In genomic region chr5:39072915-39073758, GRCh38 we compare ENCODE assay signal across 1 cellular context.
A peak's percentile ranks its signal among the peaks of the same experiment; 100 is the strongest.
TF ChIP-seq lines count a peak whose summit lies in the region.

No MANE protein-coding gene starts in this region.

TF ChIP-seq in K562, 482 proteins besides CTCF, POLR2A, EP300 and RAD21 (continued from another document):
- TF ChIP-seq ZNF740 (CRISPR knock-in tag; IDR thresholded peaks at IDR 0.05) (0 out of 2 replicates have a peak, but pooled peaks have one; percentile 29), ZNF740 (tag; IDR thresholded peaks at IDR 0.05) (no peak), ZNF79 (CRISPR knock-in tag; IDR thresholded peaks at IDR 0.05; ENCODE audit: low read depth) (no peak), RCOR1 (IDR thresholded peaks at IDR 0.05; ENCODE audit: borderline replicate concordance in 1 of 2, low read depth in 2 of 2, low read length in 2 of 2) (peak in 1 of 2 experiments; percentile 29; a peak in 2 of 4 replicates), PML (IDR thresholded peaks at IDR 0.05; ENCODE audit: low read length) (peak; percentile 60; the same call in 1 of the 2 replicates), FOXA3 (CRISPR knock-in tag; conservative IDR thresholded peaks at IDR 0.05 in 1 of 2, IDR thresholded peaks at IDR 0.05 in 1 of 2) (peak; percentile 77 to 91), YY1 (IDR thresholded peaks at IDR 0.05; ENCODE audit: borderline replicate concordance in 1 of 3, control insufficient read depth in 1 of 3, extremely low read depth in 1 of 3, insufficient read depth in 3 of 3, insufficient read length in 1 of 3, insufficient replicate concordance in 2 of 3, low read depth in 1 of 3, low read length in 2 of 3) (peak in 1 of 3 experiments; percentile 10), ZNF324 (CRISPR knock-in tag; IDR thresholded peaks at IDR 0.05) (no peak), POLR2AphosphoS5 (IDR thresholded peaks at IDR 0.05; ENCODE audit: control insufficient read depth, insufficient read depth, low read depth, low read length) (peak; percentile 44), TFAP4 (CRISPR knock-in tag; IDR thresholded peaks at IDR 0.05; ENCODE audit: borderline replicate concordance) (0 out of 2 replicates have a peak, but pooled peaks have one; percentile 6), ZNF696 (CRISPR knock-in tag; conservative IDR thresholded peaks at IDR 0.05) (no peak), ARID4B (CRISPR knock-in tag; IDR thresholded peaks at IDR 0.05) (peak; percentile 57; the same call in 1 of the 2 replicates), MEIS2 (IDR thresholded peaks at IDR 0.05; ENCODE audit: partially characterized antibody) (peak; percentile 86), ATF1 (CRISPR knock-in tag; IDR thresholded peaks at IDR 0.05) (no peak), ATF1 (tag; IDR thresholded peaks at IDR 0.05) (peak; percentile 83), SRSF3 (IDR thresholded peaks at IDR 0.05; ENCODE audit: insufficient read depth, low read length) (0 out of 2 replicates have a peak, but pooled peaks have one; percentile 29), SRF (CRISPR knock-in tag; IDR thresholded peaks at IDR 0.05) (0 out of 4 replicates have a peak, but pooled peaks of 1 of the 2 experiments have one; percentile 30), ETV5 (CRISPR knock-in tag; IDR thresholded peaks at IDR 0.05; ENCODE audit: low read depth) (peak; percentile 35; the same call in 1 of the 2 replicates), ZFP36 (IDR thresholded peaks at IDR 0.05; ENCODE audit: low read depth, low read length, partially characterized antibody) (peak; percentile 5), TEAD4 (IDR thresholded peaks at IDR 0.05; ENCODE audit: low read length) (0 out of 2 replicates have a peak, but pooled peaks have one; percentile 11), TEAD4 (CRISPR knock-in tag; IDR thresholded peaks at IDR 0.05; ENCODE audit: borderline replicate concordance) (no peak), KLF13 (tag; IDR thresholded peaks at IDR 0.05; ENCODE audit: borderline replicate concordance, low read depth) (no peak), ZBTB1 (CRISPR knock-in tag; IDR thresholded peaks at IDR 0.05; ENCODE audit: borderline replicate concordance, low read depth) (no peak), HMG20A (CRISPR knock-in tag; conservative IDR thresholded peaks at IDR 0.05) (no peak), VEZF1 (CRISPR knock-in tag; IDR thresholded peaks at IDR 0.05) (no peak), ZNF592 (IDR thresholded peaks at IDR 0.05) (peak; percentile 22; the same call in 1 of the 2 replicates), FUS (optimal IDR thresholded peaks at IDR 0.05; ENCODE audit: low read depth, low read length) (no peak), MAFK (IDR thresholded peaks at IDR 0.05; ENCODE audit: low read length) (0 out of 2 replicates have a peak, but pooled peaks have one; percentile 18), SMARCA4 (IDR thresholded peaks at IDR 0.05) (peak; percentile 53; the same call in 1 of the 2 replicates), ZNF780A (CRISPR knock-in tag; IDR thresholded peaks at IDR 0.05) (0 out of 2 replicates have a peak, but pooled peaks have one; percentile 9), HDAC1 (IDR thresholded peaks at IDR 0.05) (peak in 1 of 2 experiments; percentile 89; a peak in 2 of 4 replicates), CTBP1 (IDR thresholded peaks at IDR 0.05; ENCODE audit: borderline replicate concordance) (peak; percentile 76; the same call in 1 of the 2 replicates), GTF2F1 (IDR thresholded peaks at IDR 0.05; ENCODE audit: low read depth, low read length) (no peak; the same call in 1 of the 2 replicates), KDM5B (IDR thresholded peaks at IDR 0.05; ENCODE audit: insufficient replicate concordance, low read depth, low read length) (peak; percentile 50), ZNF561 (CRISPR knock-in tag; conservative IDR thresholded peaks at IDR 0.05) (no peak), ATF3 (IDR thresholded peaks at IDR 0.05) (peak; percentile 34; the same call in 1 of the 2 replicates), ATF3 (CRISPR knock-in tag; conservative IDR thresholded peaks at IDR 0.05) (no peak), FOXP1 (CRISPR knock-in tag; IDR thresholded peaks at IDR 0.05) (peak; percentile 86; the same call in 1 of the 2 replicates), PHB2 (IDR thresholded peaks at IDR 0.05; ENCODE audit: low read depth) (no peak), DPF2 (IDR thresholded peaks at IDR 0.05) (peak; percentile 71; the same call in 1 of the 2 replicates)
